Comparison of ENCODE assay signal across 8 cellular contexts in genomic region chr11:47523491-47524199, GRCh38. TPM values are rescaled to one million over a fixed set of nuclear protein-coding genes. Genes with fewer than 3 reads are reported as not detected.
A peak's percentile ranks its signal among the peaks of the same experiment; 100 is the strongest.
DNase-seq lines count a peak whose midpoint lies in the region; ATAC-seq, FAIRE-seq and TF ChIP-seq lines count a peak whose summit lies in the region.

No MANE protein-coding gene starts in this region.

- whole genome bisulfite sequencing in pancreas, 2 donors: 6 to 17% methylated on average over 3 of the region's 3 CpGs

- in situ Hi-C loops in HAP-1 (cut with MboI; ENCODE audit: low sequenced_read_pairs): no loop called here

- H3K9me3 ChIP-seq in AG04450 (ENCODE audit: control insufficient read depth, insufficient read depth, low read length): no peaks in the 10 kb centered on the region
- no peaks in the 10 kb centered on the region for H3K9me3 ChIP-seq in MM.1S (replicated peaks; ENCODE audit: insufficient read depth, low read length)
- no peaks in the 10 kb centered on the region for H3K9me3 ChIP-seq in pancreas
- H3K9me3 ChIP-seq in HAP-1: no peaks in the 10 kb centered on the region

- DNase-seq in AG04450 (ENCODE audit: low read depth, low spot score): peak; percentile 26
- DNase-seq in MM.1S: peak; percentile 43
- DNase-seq in globus pallidus (ENCODE audit: low spot score): peak; percentile 42
- DNase-seq in pancreas: peak in 2 of 6 donors; percentile 16 to 25
- no peak for DNase-seq in SKM-1 treated with dmso at 0.1 percent for 144 hours (lab: John Stamatoyannopoulos, UW; ENCODE audit: unreplicated experiment)
- DNase-seq in HAP-1 (ENCODE audit: low spot score in 2 of 2): no peak

- TF ChIP-seq CTCF in AG04450 (IDR thresholded peaks at IDR 0.05; ENCODE audit: low read depth, low read length) (no peak), MM.1S (IDR thresholded peaks at IDR 0.05; ENCODE audit: low read length) (no peak), pancreas (IDR thresholded peaks at IDR 0.05) (no peak)

- H3K27me3 ChIP-seq in AG04450 (ENCODE audit: control insufficient read depth, insufficient read depth, low read length): no peaks in the 10 kb centered on the region
- no peaks in the 10 kb centered on the region for H3K27me3 ChIP-seq in MM.1S (replicated peaks; ENCODE audit: insufficient read depth, low read length)
- no peaks in the 10 kb centered on the region for H3K27me3 ChIP-seq in pancreas
- no peaks in the 10 kb centered on the region for H3K27me3 ChIP-seq in HAP-1 (ENCODE audit: low read depth)

- H3K4me1 ChIP-seq in MM.1S (ENCODE audit: low read length) (peaks cover 53% of the 10 kb centered on the region), pancreas (peaks cover 16 to 27% (median 24%) of the 10 kb centered on the region in 3 donors), HAP-1 (peaks cover 26% of the 10 kb centered on the region)

- POLR2A ChIA-PET in AG04450 (lab: Yijun Ruan, JAX): interaction anchor here (1.5 kb wide), 1 partner anchor 28 kb away, joined by 3 read pairs; no protein-coding TSS in a partner anchor

- H3K79me2 ChIP-seq in MM.1S (ENCODE audit: low read length): peaks cover 98% of the 10 kb centered on the region

- no peaks in the 10 kb centered on the region for H3K9me3 Mint-ChIP-seq in activated naive CD4-positive, alpha-beta T cell treated with anti-CD3 and anti-CD28 coated beads, Interleukin-2, amount 50 U/mL, for 24 hours

- H3K4me3 ChIP-seq in AG04450 (ENCODE audit: low read depth, low read length): peak overlapping the region; percentile 21
- H3K4me3 ChIP-seq in MM.1S (ENCODE audit: low read length): peak overlapping the region; percentile 6; the same call in 1 of the 2 replicates
- H3K4me3 ChIP-seq in pancreas: no peak overlapping the region
- no peak overlapping the region for H3K4me3 ChIP-seq in HAP-1

- H3K4me2 ChIP-seq in MM.1S (ENCODE audit: low read depth, low read length): peak overlapping the region; percentile 63

- peak overlapping the region; percentile 75 for H3K4me3 Mint-ChIP-seq in activated naive CD4-positive, alpha-beta T cell treated with anti-CD3 and anti-CD28 coated beads, Interleukin-2, amount 50 U/mL, for 24 hours

- peaks cover 48% of the 10 kb centered on the region for H3F3A ChIP-seq in MM.1S (ENCODE audit: insufficient read depth, low read length)

- H3K27me3 Mint-ChIP-seq in activated naive CD4-positive, alpha-beta T cell treated with anti-CD3 and anti-CD28 coated beads, Interleukin-2, amount 50 U/mL, for 24 hours: no peaks in the 10 kb centered on the region

- H3K9me2 ChIP-seq in MM.1S (replicated peaks; ENCODE audit: insufficient read depth, low read length): no peaks in the 10 kb centered on the region

- no peak for FAIRE-seq in pancreas (lab: Jason Lieb, UNC)

- no peak overlapping the region for H3K9ac ChIP-seq in MM.1S (ENCODE audit: low read length)

- H3K36me3 ChIP-seq in MM.1S (replicated peaks; ENCODE audit: insufficient read depth, low read length): no peaks in the 10 kb centered on the region
- no peaks in the 10 kb centered on the region for H3K36me3 ChIP-seq in pancreas
- peaks cover 3% of the 10 kb centered on the region for H3K36me3 ChIP-seq in HAP-1 (replicated peaks)

- no peak overlapping the region for H2AFZ ChIP-seq in MM.1S (ENCODE audit: low read length)

- peaks cover 65% of the 10 kb centered on the region for H3K4me1 Mint-ChIP-seq in activated naive CD4-positive, alpha-beta T cell treated with anti-CD3 and anti-CD28 coated beads, Interleukin-2, amount 50 U/mL, for 24 hours

- peak; percentile 54 for ATAC-seq in GM19463 (IDR thresholded peaks at IDR 0.05; ENCODE audit: unreplicated experiment)
- peak; percentile 74 to 89 (median 82) for ATAC-seq in pancreas

- H4K20me1 ChIP-seq in MM.1S (ENCODE audit: insufficient read depth, low read length): 0 out of 2 replicates have a peak, but pooled peaks cover 17% of the 10 kb centered on the region

- peaks cover 1% of the 10 kb centered on the region for H3K36me3 Mint-ChIP-seq in activated naive CD4-positive, alpha-beta T cell treated with anti-CD3 and anti-CD28 coated beads, Interleukin-2, amount 50 U/mL, for 24 hours

- peak overlapping the region; percentile 77 for H3K27ac ChIP-seq in AG04450 (ENCODE audit: low read depth, low read length)
- peak overlapping the region; percentile 57; the same call in 1 of the 2 replicates for H3K27ac ChIP-seq in MM.1S (ENCODE audit: low read length)
- H3K27ac ChIP-seq in pancreas: peak overlapping the region in 3 of 4 donors; percentile 38 to 65 (median 57)

- H3K27ac Mint-ChIP-seq in activated naive CD4-positive, alpha-beta T cell treated with anti-CD3 and anti-CD28 coated beads, Interleukin-2, amount 50 U/mL, for 24 hours: peak overlapping the region; percentile 89

- intact Hi-C loops in pancreas (cut with DNase I): no loop called here

- CTCF ChIA-PET in AG04450 (lab: Charles Lee): interaction anchor here (1.0 to 1.5 kb wide), 3 partner anchors 30 to 169 kb away, joined by 4 to 6 read pairs (median 4); partner anchors contain the start of gene CELF1

RNA-seq across cellular contexts. Expression of gene CELF1, which starts 29.3 kb away (rescaled TPM):
- polyA plus RNA-seq in AG04450 (2011; rRNA removed): 87.2 and 87.5 TPM in 2 replicates
- 135 and 147 TPM in 2 replicates for polyA minus RNA-seq in AG04450 (2011; rRNA and poly(A)+ RNA removed)
- total RNA-seq in pancreas: 10 to 100 TPM; 31.0 to 56.3 (median 38.4) TPM
- 10 to 100 TPM; 20.0 to 29.5 TPM for polyA plus RNA-seq in pancreas

RNA-seq across cellular contexts. Expression of gene PTPMT1, which starts 41.8 kb away (rescaled TPM):
- 39.2 and 39.5 TPM in 2 replicates for polyA plus RNA-seq in AG04450 (2011; rRNA removed)
- polyA minus RNA-seq in AG04450 (2011; rRNA and poly(A)+ RNA removed): 15.6 and 17.2 TPM in 2 replicates
- 10 to 100 TPM; 15.7 to 24.7 (median 19.6) TPM for total RNA-seq in pancreas
- 10 to 100 TPM; 24.6 to 34.3 TPM for polyA plus RNA-seq in pancreas

RNA-seq across cellular contexts. Expression of gene KBTBD4, which starts 55.1 kb away (rescaled TPM):
- polyA plus RNA-seq in AG04450 (2011; rRNA removed): 19.5 and 20.0 TPM in 2 replicates
- polyA minus RNA-seq in AG04450 (2011; rRNA and poly(A)+ RNA removed): 28.3 and 30.4 TPM in 2 replicates
- 1 to 10 TPM; 4.3 to 8.9 (median 6.7) TPM for total RNA-seq in pancreas
- 10 to 100 TPM in 1 of 2 donors, 1 to 10 TPM in 1; 3.5 to 13.0 TPM for polyA plus RNA-seq in pancreas

RNA-seq across cellular contexts. Expression of gene NDUFS3, which starts 55.2 kb away (rescaled TPM):
- polyA plus RNA-seq in AG04450 (2011; rRNA removed) (103 and 106 TPM in 2 replicates), pancreas (100 to 1,000 TPM in 1 of 2 donors, 10 to 100 TPM in 1; 85.8 to 113 TPM)
- 47.1 and 49.9 TPM in 2 replicates for polyA minus RNA-seq in AG04450 (2011; rRNA and poly(A)+ RNA removed)
- total RNA-seq in pancreas: 10 to 100 TPM; 28.8 to 48.5 (median 35.3) TPM

Comparison
In these comparisons a context has a peak if more than half of its experiments do, and no peak if none do; other contexts are left out.
1. DNase-seq: peak in AG04450 (single experiment), MM.1S (single experiment) and globus pallidus (single experiment); none in SKM-1 treated with dmso at 0.1 percent for 144 hours (single experiment) and HAP-1 (0 of 2).
2. H3K4me3 ChIP-seq: peak in AG04450 (single experiment) and MM.1S (single experiment); none in pancreas (0 of 4) and HAP-1 (single experiment).
3. Peak in every context shown above with its lines, with median percentiles within 50 percentile points of each other: H3K27ac ChIP-seq.